ENCODE assay signal across 20 cellular contexts in the genomic region with DNA sequence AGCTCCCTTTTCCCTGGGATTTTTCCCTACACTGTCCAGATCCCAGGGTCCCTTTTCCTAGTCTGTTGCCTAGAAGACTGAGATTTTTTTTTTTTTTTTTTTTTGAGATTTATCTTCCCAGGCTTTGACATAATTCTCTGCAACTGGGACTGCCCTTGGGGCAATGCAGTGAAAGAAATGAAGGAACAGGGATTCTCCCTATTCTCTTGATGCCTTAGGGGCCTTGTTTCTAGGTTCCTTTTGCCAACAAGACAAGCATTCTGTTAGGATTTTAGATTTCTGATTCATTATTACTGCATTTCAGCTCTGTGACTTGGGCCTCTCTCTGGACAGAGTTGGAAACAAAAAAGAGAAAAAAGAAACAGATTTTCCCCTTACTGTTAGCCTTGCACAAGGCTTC.
"Had no signal": no experiment of that assay in that cellular context is flagged by ENCODE, and none has a peak within 500 bp of the region (broad histone marks: within the 10 kb centered on the region; RNA-seq: fewer than 3 reads in every experiment).

No MANE protein-coding gene starts in this region.

- H3K4me1 Mint-ChIP-seq: neural progenitor cell had no signal

- H3K9me3 ChIP-seq: body of pancreas, esophagus muscularis mucosa, lower lobe of right lung, thyroid gland had no signal

- H3K4me1 ChIP-seq: body of pancreas, lower lobe of right lung, neural progenitor cell had no signal

- H3K4me3 Mint-ChIP-seq: activated B cell treated with CpG ODN at 0.5 μM for 24 hours; activated CD4-positive, alpha-beta memory T cell treated with anti-CD3 and anti-CD28 coated beads for 36 hours; activated CD8-positive, alpha-beta memory T cell treated with anti-CD3 and anti-CD28 coated beads, Interleukin-2, amount 10 ng/mL, durations not matched to agents 7 days and 5 days; neural progenitor cell had no signal

- H3K4me2 ChIP-seq: neural progenitor cell had no signal

- H3K27me3 ChIP-seq: body of pancreas, esophagus muscularis mucosa, neural progenitor cell, thyroid gland had no signal

- DNase-seq: activated B cell treated with CpG ODN at 0.5 μM for 24 hours; activated CD4-positive, alpha-beta memory T cell treated with anti-CD3 and anti-CD28 coated beads for 36 hours; activated CD4-positive, alpha-beta T cell treated with anti-CD3 and anti-CD28 coated beads for 4 hours; activated CD8-positive, alpha-beta memory T cell treated with anti-CD3 and anti-CD28 coated beads, Interleukin-2, amount 10 ng/mL, durations not matched to agents 7 days and 5 days; activated naive CD4-positive, alpha-beta T cell treated with Interleukin-2 at 50 U/mL for 16 hours; activated naive CD8-positive, alpha-beta T cell treated with anti-CD3 and anti-CD28 coated beads, Interleukin-2, amount 10 ng/mL, durations not matched to agents 7 days and 5 days; body of pancreas; caudate nucleus; foreskin fibroblast; hippocampal formation; islet precursor cell; left colon; lower lobe of right lung; stimulated activated naive CD4-positive, alpha-beta T cell; SW 1271; thyroid gland had no signal

- H3K27ac Mint-ChIP-seq: activated CD4-positive, alpha-beta memory T cell treated with anti-CD3 and anti-CD28 coated beads for 36 hours; activated CD8-positive, alpha-beta memory T cell treated with anti-CD3 and anti-CD28 coated beads, Interleukin-2, amount 10 ng/mL, durations not matched to agents 7 days and 5 days; neural progenitor cell; progenitor cell of endocrine pancreas had no signal

- H3K9ac ChIP-seq: neural progenitor cell had no signal

- H3K9me3 Mint-ChIP-seq: activated B cell treated with CpG ODN at 0.5 μM for 24 hours had no signal

- H2AFZ ChIP-seq: neural progenitor cell had no signal

- H3K4me3 ChIP-seq: body of pancreas, coronary artery, esophagus muscularis mucosa, lower lobe of right lung, neural progenitor cell, thyroid gland had no signal

- H3K27me3 Mint-ChIP-seq: activated B cell treated with CpG ODN at 0.5 μM for 24 hours; activated CD4-positive, alpha-beta memory T cell treated with anti-CD3 and anti-CD28 coated beads for 36 hours; activated CD8-positive, alpha-beta memory T cell treated with anti-CD3 and anti-CD28 coated beads, Interleukin-2, amount 10 ng/mL, durations not matched to agents 7 days and 5 days; activated naive CD8-positive, alpha-beta T cell treated with anti-CD3 and anti-CD28 coated beads, Interleukin-2, amount 10 ng/mL, durations not matched to agents 7 days and 5 days; progenitor cell of endocrine pancreas had no signal

- H3K36me3 ChIP-seq: thyroid gland had no signal

- H3K27ac ChIP-seq: body of pancreas, coronary artery, esophagus muscularis mucosa, lower lobe of right lung, neural progenitor cell, thyroid gland had no signal
